Comparison of ENCODE assay signal across 12 cellular contexts in genomic region chr20:16615199-16615598, GRCh38. TPM values are rescaled to one million over a fixed set of nuclear protein-coding genes. Genes with fewer than 3 reads are reported as not detected.
DNase-seq lines count a peak whose midpoint lies in the region; ATAC-seq, FAIRE-seq and TF ChIP-seq lines count a peak whose summit lies in the region.
"Had no signal": no experiment of that assay in that cellular context is flagged by ENCODE, and none has a peak within 500 bp of the region (broad histone marks: within the 10 kb centered on the region; RNA-seq: fewer than 3 reads in every experiment).

No MANE protein-coding gene starts in this region.

- peaks cover 4% of the 10 kb centered on the region for H3K4me1 Mint-ChIP-seq in progenitor cell of endocrine pancreas (ENCODE audit: low read depth)
- H3K4me1 Mint-ChIP-seq: CD4-positive, alpha-beta memory T cell; naive thymus-derived CD8-positive, alpha-beta T cell had no signal

- H3K27ac ChIP-seq in A549 (no peak overlapping the region), mesenchymal stem cell (ENCODE audit: low read length, poor library complexity, severe bottlenecking) (no peak overlapping the region)

- H3K79me1 ChIP-seq in mesenchymal stem cell (replicated peaks; ENCODE audit: low read length, poor library complexity, severe bottlenecking): no peaks in the 10 kb centered on the region

- TF ChIP-seq CTCF in A549 (IDR thresholded peaks at IDR 0.05): no peak
- no peak for TF ChIP-seq CTCF in choroid plexus epithelial cell (conservative IDR thresholded peaks at IDR 0.05; ENCODE audit: low read depth, low read length)
- TF ChIP-seq CTCF in progenitor cell of endocrine pancreas (IDR thresholded peaks at IDR 0.05; ENCODE audit: unreplicated experiment): no peak

- peaks cover 0 to 4% of the 10 kb centered on the region in 2 experiments for H3K27me3 ChIP-seq in mesenchymal stem cell (ENCODE audit: control insufficient read depth in 1 of 2, insufficient read depth in 1 of 2, low read length in 2 of 2)

- no peak overlapping the region for H4K8ac ChIP-seq in mesenchymal stem cell (ENCODE audit: low read length)

- H3K23ac ChIP-seq in mesenchymal stem cell (ENCODE audit: low read length in 2 of 2): no peak overlapping the region

- no peak overlapping the region for H2BK12ac ChIP-seq in mesenchymal stem cell (ENCODE audit: low read length in 2 of 2)

- FAIRE-seq in A549 (lab: Jason Lieb, UNC): peak; percentile 89
- FAIRE-seq: GM12878 had no signal

- 48% methylated on average over 7 of the region's 7 CpGs for WGBS in A549 (ENCODE audit: missing lambda C conversion rate)
- 75% methylated on average over 7 of the region's 7 CpGs for WGBS in mesenchymal stem cell

- H2AK5ac ChIP-seq in mesenchymal stem cell (ENCODE audit: low read length, severe bottlenecking): no peak overlapping the region

- H3K4me1 ChIP-seq in A549 (no peaks in the 10 kb centered on the region), mesenchymal stem cell (ENCODE audit: control insufficient read depth, insufficient read depth, low read depth, low read length) (no peaks in the 10 kb centered on the region)

- no peak overlapping the region for H2BK5ac ChIP-seq in mesenchymal stem cell (ENCODE audit: low read depth, low read length, poor library complexity, severe bottlenecking)

- H2AFZ ChIP-seq in mesenchymal stem cell (ENCODE audit: low read depth, low read length): no peak overlapping the region

- no peak overlapping the region for H3K27ac Mint-ChIP-seq in progenitor cell of endocrine pancreas
- H3K27ac Mint-ChIP-seq: CD4-positive, alpha-beta memory T cell; naive thymus-derived CD8-positive, alpha-beta T cell had no signal

- no peak overlapping the region for H3K4me3 Mint-ChIP-seq in progenitor cell of endocrine pancreas (ENCODE audit: low read depth)
- H3K4me3 Mint-ChIP-seq: CD4-positive, alpha-beta memory T cell; naive thymus-derived CD8-positive, alpha-beta T cell had no signal

- no peak overlapping the region for H3K18ac ChIP-seq in mesenchymal stem cell (ENCODE audit: low read depth in 1 of 2, low read length in 2 of 2)

- H3K9me3 Mint-ChIP-seq in progenitor cell of endocrine pancreas (ENCODE audit: low read depth): peaks cover 8% of the 10 kb centered on the region

- no peak for TF ChIP-seq POLR2A in A549 (IDR thresholded peaks at IDR 0.05; ENCODE audit: low read length)

- H3K4ac ChIP-seq in mesenchymal stem cell (ENCODE audit: low read depth in 1 of 2, low read length in 2 of 2): no peak overlapping the region

- POLR2A ChIA-PET in A549 (lab: Yijun Ruan, JAX): no interaction called here

- H3K36me3 ChIP-seq in mesenchymal stem cell (ENCODE audit: control insufficient read depth in 1 of 2, insufficient read depth in 2 of 2, low read depth in 1 of 2, low read length in 2 of 2): no peaks in the 10 kb centered on the region

- H2BK120ac ChIP-seq in mesenchymal stem cell (ENCODE audit: low read depth, low read length): no peak overlapping the region

- DNase-seq in A549 (ENCODE audit: low read depth in 1 of 2, low spot score in 1 of 2) (no peak), HT-29 (ENCODE audit: low spot score) (peak; percentile 62), choroid plexus epithelial cell (ENCODE audit: low read depth) (peak; percentile 94), mesenchymal stem cell (peak; percentile 74), HuH-7.5 (ENCODE audit: low spot score) (no peak), progenitor cell of endocrine pancreas (ENCODE audit: low spot score, unreplicated experiment) (no peak)
- DNase-seq: CD4-positive, alpha-beta memory T cell; naive thymus-derived CD8-positive, alpha-beta T cell; NCI-H1417 treated with DMSO at 0.1 percent for 48 hours had no signal

- peak overlapping the region; percentile 34 for H3K9ac ChIP-seq in mesenchymal stem cell (ENCODE audit: low read length)

- CTCF ChIA-PET in A549 (lab: Yijun Ruan, JAX): no interaction called here

- no peak for TF ChIP-seq RAD21 in A549 (conservative IDR thresholded peaks at IDR 0.05 in 1 of 2, IDR thresholded peaks at IDR 0.05 in 1 of 2)

- no peak overlapping the region for H4K91ac ChIP-seq in mesenchymal stem cell (ENCODE audit: low read length)

- H3K36me3 Mint-ChIP-seq in progenitor cell of endocrine pancreas (ENCODE audit: insufficient read depth): no peaks in the 10 kb centered on the region
- H3K36me3 Mint-ChIP-seq: CD4-positive, alpha-beta memory T cell had no signal

- H2BK15ac ChIP-seq in mesenchymal stem cell (ENCODE audit: low read depth, poor library complexity, severe bottlenecking): no peak overlapping the region

- H3K4me3 ChIP-seq in A549: no peak overlapping the region
- H3K4me3 ChIP-seq in choroid plexus epithelial cell (ENCODE audit: low read depth, low read length): no peak overlapping the region
- H3K4me3 ChIP-seq in mesenchymal stem cell (ENCODE audit: insufficient read depth in 1 of 2, low read depth in 1 of 2, low read length in 2 of 2): no peak overlapping the region
- H3K4me3 ChIP-seq: GM12878 had no signal

- H3K14ac ChIP-seq in mesenchymal stem cell (ENCODE audit: low read length in 2 of 2): no peak overlapping the region

- ATAC-seq in A549 (no peak), GM21737 (IDR thresholded peaks at IDR 0.05; ENCODE audit: unreplicated experiment) (no peak), HG03442 (IDR thresholded peaks at IDR 0.05; ENCODE audit: unreplicated experiment) (no peak)
- ATAC-seq: naive thymus-derived CD8-positive, alpha-beta T cell had no signal

- no peak overlapping the region for H3K4me2 ChIP-seq in A549
- no peak overlapping the region for H3K4me2 ChIP-seq in mesenchymal stem cell (ENCODE audit: low read length, poor library complexity, severe bottlenecking)

- H3K9me3 ChIP-seq in A549 (peaks cover 6% of the 10 kb centered on the region; the same call in 2 of the 3 replicates), mesenchymal stem cell (ENCODE audit: control insufficient read depth, low read length) (no peaks in the 10 kb centered on the region)

- TF ChIP-seq EP300 in A549 (IDR thresholded peaks at IDR 0.05): no peak

- H3K27me3 Mint-ChIP-seq in progenitor cell of endocrine pancreas: peaks cover 4% of the 10 kb centered on the region

TF ChIP-seq in A549, 52 proteins besides CTCF, POLR2A, EP300 and RAD21:
- TF ChIP-seq RNF2 (IDR thresholded peaks at IDR 0.05; ENCODE audit: borderline replicate concordance, low read depth) (no peak), ESRRA (IDR thresholded peaks at IDR 0.05; ENCODE audit: borderline replicate concordance, low read length) (no peak), CHD4 (IDR thresholded peaks at IDR 0.05; ENCODE audit: borderline replicate concordance) (no peak), CBX2 (IDR thresholded peaks at IDR 0.05; ENCODE audit: borderline replicate concordance, low read depth) (no peak), NFE2L2 (conservative IDR thresholded peaks at IDR 0.05; ENCODE audit: low read length) (no peak), SMC3 (IDR thresholded peaks at IDR 0.05) (no peak), RCOR1 (IDR thresholded peaks at IDR 0.05; ENCODE audit: low read depth, low read length) (no peak), ZC3H11A (IDR thresholded peaks at IDR 0.05) (no peak), BHLHE40 (IDR thresholded peaks at IDR 0.05; ENCODE audit: low read depth, low read length) (no peak), MAZ (IDR thresholded peaks at IDR 0.05; ENCODE audit: borderline replicate concordance, low read depth, low read length) (no peak), FOSB (CRISPR knock-in tag; IDR thresholded peaks at IDR 0.05) (no peak)
- TF ChIP-seq, protein P1, sequence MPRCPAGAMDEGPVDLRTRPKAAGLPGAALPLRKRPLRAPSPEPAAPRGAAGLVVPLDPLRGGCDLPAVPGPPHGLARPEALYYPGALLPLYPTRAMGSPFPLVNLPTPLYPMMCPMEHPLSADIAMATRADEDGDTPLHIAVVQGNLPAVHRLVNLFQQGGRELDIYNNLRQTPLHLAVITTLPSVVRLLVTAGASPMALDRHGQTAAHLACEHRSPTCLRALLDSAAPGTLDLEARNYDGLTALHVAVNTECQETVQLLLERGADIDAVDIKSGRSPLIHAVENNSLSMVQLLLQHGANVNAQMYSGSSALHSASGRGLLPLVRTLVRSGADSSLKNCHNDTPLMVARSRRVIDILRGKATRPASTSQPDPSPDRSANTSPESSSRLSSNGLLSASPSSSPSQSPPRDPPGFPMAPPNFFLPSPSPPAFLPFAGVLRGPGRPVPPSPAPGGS (IDR thresholded peaks at IDR 0.05): no peak
- TF ChIP-seq, protein P2, sequence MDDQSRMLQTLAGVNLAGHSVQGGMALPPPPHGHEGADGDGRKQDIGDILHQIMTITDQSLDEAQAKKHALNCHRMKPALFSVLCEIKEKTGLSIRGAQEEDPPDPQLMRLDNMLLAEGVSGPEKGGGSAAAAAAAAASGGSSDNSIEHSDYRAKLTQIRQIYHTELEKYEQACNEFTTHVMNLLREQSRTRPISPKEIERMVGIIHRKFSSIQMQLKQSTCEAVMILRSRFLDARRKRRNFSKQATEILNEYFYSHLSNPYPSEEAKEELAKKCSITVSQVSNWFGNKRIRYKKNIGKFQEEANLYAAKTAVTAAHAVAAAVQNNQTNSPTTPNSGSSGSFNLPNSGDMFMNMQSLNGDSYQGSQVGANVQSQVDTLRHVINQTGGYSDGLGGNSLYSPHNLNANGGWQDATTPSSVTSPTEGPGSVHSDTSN (IDR thresholded peaks at IDR 0.05): no peak

RNA-seq across cellular contexts. Expression of gene KIF16B, which starts 42.0 kb away (rescaled TPM):
- 23.3 and 27.4 TPM in 2 replicates for polyA plus RNA-seq in A549 (2011; rRNA removed)
- polyA plus RNA-seq in A549 (2012; cell fraction: cytosol; rRNA removed): 6.1 and 7.1 TPM in 2 replicates
- polyA plus RNA-seq in A549 (2012; cell fraction: nucleus; rRNA removed): 9.5 and 12.0 TPM in 2 replicates
- 12.1 to 14.1 TPM (median 13.8 TPM) in 3 replicates for polyA plus RNA-seq in A549 (2017; fragmentation: RNase III; extraction: RNeasy Plus Mini Kit Qiagen cat#74134 plus additional on column Dnase treatment)
- polyA minus RNA-seq in A549 (2011; rRNA and poly(A)+ RNA removed): 20.2 and 24.1 TPM in 2 replicates
- total RNA-seq in HT-29 (2014; rRNA removed; shearing (Covaris generic)): 4.2 and 5.7 TPM in 2 replicates
- 7.7 TPM for polyA plus RNA-seq in mesenchymal stem cell (2013, experiment 1 of 2)
- 7.8 TPM for polyA plus RNA-seq in mesenchymal stem cell (2013, experiment 2 of 2)
- 10.8 and 13.0 TPM in 2 replicates for total RNA-seq in progenitor cell of endocrine pancreas

Comparison
In these comparisons a context has a peak if more than half of its experiments do, and no peak if none do; other contexts are left out.
1. DNase-seq: peak in HT-29 (single experiment), choroid plexus epithelial cell (single experiment) and mesenchymal stem cell (single experiment); none in A549 (0 of 2), HuH-7.5 (single experiment) and progenitor cell of endocrine pancreas (single experiment).